Comparison of ENCODE assay signal across 27 cellular contexts in genomic region chr1:5651496-5651895, GRCh38.
"Had no signal": no experiment of that assay in that cellular context is flagged by ENCODE, and none has a peak within 500 bp of the region (broad histone marks: within the 10 kb centered on the region; RNA-seq: fewer than 3 reads in every experiment).

No MANE protein-coding gene starts in this region.

- H3K4me3 ChIP-seq: ascending aorta, body of pancreas, K562, SJSA1 had no signal

- DNase-seq: activated CD4-positive, alpha-beta T cell treated with anti-CD3 and anti-CD28 coated beads, Interleukin-2, amount 10 ng/mL, durations not matched to agents 24 days and 14 days; activated CD4-positive, alpha-beta T cell treated with anti-CD3 and anti-CD28 coated beads, Interleukin-2, amount 50 U/mL, for 48 hours; activated CD4-positive, CD25-positive, alpha-beta regulatory T cell treated with anti-CD3 and anti-CD28 coated beads, Interleukin-2, amount 50 U/mL, for 72 hours; activated naive CD8-positive, alpha-beta T cell treated with anti-CD3 and anti-CD28 coated beads, Interleukin-2, amount 50 U/mL, for 24 hours; activated T-cell treated with anti-CD3 and anti-CD28 coated beads, Interleukin-2, amount 50 U/mL, for 1 hour; amniotic stem cell; Karpas-422; MM.1S; NCI-H1105; NCI-H1436; NCI-H1694 treated with DMSO at 0.1 percent for 48 hours; NCI-H2029 treated with DMSO at 0.1 percent for 48 hours; NCI-H345; NCI-H510A; NCI-H69; NK-92 treated with Interleukin-12 subunit alpha and Interleukin-12 subunit beta, amount 100 ng/mL, for 24 hours; OCI-M1; RPMI8226; SHP77; SW 1271 had no signal

- H3K27ac ChIP-seq: ascending aorta, body of pancreas, SJSA1 had no signal

- H3K4me1 ChIP-seq: ascending aorta, SJSA1 had no signal

- H3K9me3 ChIP-seq: ascending aorta, body of pancreas, SJSA1 had no signal

- H3K4me1 Mint-ChIP-seq: activated CD4-positive, alpha-beta T cell treated with anti-CD3 and anti-CD28 coated beads, Interleukin-2, amount 10 ng/mL, durations not matched to agents 24 days and 14 days had no signal

- H3K27ac Mint-ChIP-seq: activated CD4-positive, alpha-beta T cell treated with anti-CD3 and anti-CD28 coated beads, Interleukin-2, amount 10 ng/mL, durations not matched to agents 24 days and 14 days; activated naive CD4-positive, alpha-beta T cell treated with anti-CD3 and anti-CD28 coated beads, Interleukin-2, amount 50 U/mL, for 72 hours; activated naive CD8-positive, alpha-beta T cell treated with anti-CD3 and anti-CD28 coated beads, Interleukin-2, amount 50 U/mL, for 24 hours; WTC11 had no signal

- ATAC-seq: activated naive CD4-positive, alpha-beta T cell treated with anti-CD3 and anti-CD28 coated beads, Interleukin-2, amount 50 U/mL, for 72 hours; activated naive CD8-positive, alpha-beta T cell treated with anti-CD3 and anti-CD28 coated beads, Interleukin-2, amount 50 U/mL, for 24 hours; SK-N-SH treated with all-trans-retinoic acid at 6 μM for 48 hours; WTC11 had no signal

- H3K27me3 ChIP-seq: ascending aorta, SJSA1 had no signal

- H3K36me3 ChIP-seq: ascending aorta, SJSA1 had no signal

- H3K36me3 Mint-ChIP-seq: activated naive CD4-positive, alpha-beta T cell treated with anti-CD3 and anti-CD28 coated beads, Interleukin-2, amount 50 U/mL, for 72 hours had no signal

- H3K4me3 Mint-ChIP-seq: activated CD4-positive, alpha-beta T cell treated with anti-CD3 and anti-CD28 coated beads, Interleukin-2, amount 10 ng/mL, durations not matched to agents 24 days and 14 days; activated naive CD8-positive, alpha-beta T cell treated with anti-CD3 and anti-CD28 coated beads, Interleukin-2, amount 50 U/mL, for 24 hours; WTC11 had no signal
